Comparison of ENCODE assay signal across 11 cellular contexts in the genomic region with DNA sequence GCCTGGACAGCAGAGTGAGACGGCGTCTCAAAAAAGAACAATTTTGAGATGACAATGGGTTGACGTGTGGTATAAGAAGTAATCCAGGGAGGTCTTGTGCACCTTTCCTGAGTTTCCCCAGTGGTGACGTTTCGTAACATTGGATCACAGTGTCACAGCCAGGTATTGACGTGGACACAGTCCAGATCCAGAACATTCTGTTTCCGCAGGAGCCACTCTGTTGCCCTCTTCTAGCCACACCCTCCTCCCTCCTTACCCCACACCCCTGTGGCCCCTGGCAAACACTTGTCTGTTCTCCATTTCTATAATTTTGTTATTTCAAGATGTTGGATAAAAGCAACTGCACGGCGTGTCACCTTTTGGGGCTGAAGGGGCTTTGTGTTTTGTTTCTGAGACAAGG. TPM values are rescaled to one million over a fixed set of nuclear protein-coding genes. Genes with fewer than 3 reads are reported as not detected.
A peak's percentile ranks its signal among the peaks of the same experiment; 100 is the strongest.
DNase-seq lines count a peak whose midpoint lies in the region; ATAC-seq and TF ChIP-seq lines count a peak whose summit lies in the region.
"Had no signal": no experiment of that assay in that cellular context is flagged by ENCODE, and none has a peak within 500 bp of the region (broad histone marks: within the 10 kb centered on the region; RNA-seq: fewer than 3 reads in every experiment).

No MANE protein-coding gene starts in this region.

- no peak for TF ChIP-seq CTCF in HFFc6 (IDR thresholded peaks at IDR 0.05)
- no peak for TF ChIP-seq CTCF in mammary epithelial cell (conservative IDR thresholded peaks at IDR 0.05 in 1 of 2, IDR thresholded peaks at IDR 0.05 in 1 of 2; ENCODE audit: extremely low read depth in 1 of 2, insufficient read depth in 1 of 2, low read depth in 1 of 2, low read length in 2 of 2)

- H3K27me3 Mint-ChIP-seq in HFFc6 (ENCODE audit: insufficient read depth): no peaks in the 10 kb centered on the region; the same call in none of the 2 replicates
- H3K27me3 Mint-ChIP-seq in activated T-helper 17 cell treated with anti-CD3 and anti-CD28 coated beads, Interleukin-2, amount 50 U/mL, for 72 hours: no peaks in the 10 kb centered on the region
- H3K27me3 Mint-ChIP-seq: T-cell had no signal

- 86% methylated on average over 8 of the region's 9 CpGs for WGBS in mammary epithelial cell (ENCODE audit: low coverage, missing lambda C conversion rate)
- WGBS in mesenchymal stem cell: 98% methylated on average over 8 of the region's 9 CpGs

- H3K4me1 Mint-ChIP-seq in HFFc6 (ENCODE audit: low read depth): peaks cover 35% of the 10 kb centered on the region
- peaks cover 6% of the 10 kb centered on the region for H3K4me1 Mint-ChIP-seq in activated T-helper 17 cell treated with anti-CD3 and anti-CD28 coated beads, Interleukin-2, amount 50 U/mL, for 72 hours

- H4K8ac ChIP-seq in mesenchymal stem cell (ENCODE audit: low read length): peak overlapping the region; percentile 97

- no peak overlapping the region for H3K14ac ChIP-seq in mesenchymal stem cell (ENCODE audit: low read length in 2 of 2)

- intact Hi-C loops in mammary epithelial cell (cut with micrococcal nuclease) (no loop called here), head of caudate nucleus (cut with DNase I) (no loop called here)

- no peak for ATAC-seq in activated T-helper 17 cell treated with anti-CD3 and anti-CD28 coated beads, Interleukin-2, amount 50 U/mL, for 72 hours (replicated peaks)
- ATAC-seq: natural killer cell, T-cell had no signal

- dilution Hi-C loops in mammary epithelial cell (cut with HindIII; ENCODE audit: low sequenced_read_pairs): no loop called here

- H3K4me1 ChIP-seq in mammary epithelial cell (ENCODE audit: insufficient read depth, low read length) (peaks cover 15% of the 10 kb centered on the region), mesenchymal stem cell (ENCODE audit: control insufficient read depth, insufficient read depth, low read depth, low read length) (peaks cover 17% of the 10 kb centered on the region), subcutaneous abdominal adipose tissue (ENCODE audit: control insufficient read depth in 5 of 5, insufficient read depth in 5 of 5, low read length in 5 of 5) (peaks cover 0 to 7% (median 3%) of the 10 kb centered on the region in 5 donors)

- H3K27ac ChIP-seq in mammary epithelial cell (ENCODE audit: insufficient read depth, low read depth, low read length) (peak overlapping the region; percentile 16), mesenchymal stem cell (ENCODE audit: low read length, poor library complexity, severe bottlenecking) (peak overlapping the region; percentile 88), subcutaneous abdominal adipose tissue (ENCODE audit: low read depth, low read length) (peak overlapping the region; percentile 30)

- H3K4me2 ChIP-seq in mammary epithelial cell (ENCODE audit: insufficient read depth, low read depth, low read length): no peak overlapping the region
- no peak overlapping the region for H3K4me2 ChIP-seq in mesenchymal stem cell (ENCODE audit: low read length, poor library complexity, severe bottlenecking)

- H3K79me2 ChIP-seq in mammary epithelial cell (ENCODE audit: insufficient read depth, low read length): no peaks in the 10 kb centered on the region

- CTCF ChIA-PET in mammary epithelial cell (lab: Charles Lee; ENCODE audit: low non-redundant PET): no interaction called here

- no peaks in the 10 kb centered on the region for H3K36me3 Mint-ChIP-seq in HFFc6 (ENCODE audit: low read depth)
- no peaks in the 10 kb centered on the region for H3K36me3 Mint-ChIP-seq in activated T-helper 17 cell treated with anti-CD3 and anti-CD28 coated beads, Interleukin-2, amount 50 U/mL, for 72 hours (ENCODE audit: low read depth)
- H3K36me3 Mint-ChIP-seq: natural killer cell, T-cell had no signal

- H3K79me1 ChIP-seq in mesenchymal stem cell (replicated peaks; ENCODE audit: low read length, poor library complexity, severe bottlenecking): no peaks in the 10 kb centered on the region

- H3K18ac ChIP-seq in mesenchymal stem cell (ENCODE audit: low read depth in 1 of 2, low read length in 2 of 2): peak overlapping the region; percentile 70 to 84

- peak overlapping the region; percentile 75 to 90 for H2BK12ac ChIP-seq in mesenchymal stem cell (ENCODE audit: low read length in 2 of 2)

- H3K36me3 ChIP-seq in mammary epithelial cell (ENCODE audit: insufficient read depth, low read length): no peaks in the 10 kb centered on the region
- H3K36me3 ChIP-seq in mesenchymal stem cell (ENCODE audit: control insufficient read depth in 1 of 2, insufficient read depth in 2 of 2, low read depth in 1 of 2, low read length in 2 of 2): no peaks in the 10 kb centered on the region
- H3K36me3 ChIP-seq in subcutaneous abdominal adipose tissue (ENCODE audit: control insufficient read depth in 5 of 5, insufficient read depth in 5 of 5, low read length in 5 of 5): no peaks in the 10 kb centered on the region

- no peak overlapping the region for H2BK5ac ChIP-seq in mesenchymal stem cell (ENCODE audit: low read depth, low read length, poor library complexity, severe bottlenecking)

- H3K27me3 ChIP-seq in mammary epithelial cell (ENCODE audit: insufficient read depth, low read length) (no peaks in the 10 kb centered on the region), mesenchymal stem cell (ENCODE audit: control insufficient read depth in 1 of 2, insufficient read depth in 1 of 2, low read length in 2 of 2) (no peaks in the 10 kb centered on the region), subcutaneous abdominal adipose tissue (ENCODE audit: control insufficient read depth in 5 of 5, insufficient read depth in 4 of 5, low read length in 5 of 5) (no peaks in the 10 kb centered on the region)

- H3K23ac ChIP-seq in mesenchymal stem cell (ENCODE audit: low read length in 2 of 2): no peak overlapping the region

- H3K27ac Mint-ChIP-seq in HFFc6: peak overlapping the region; percentile 98
- H3K27ac Mint-ChIP-seq in activated T-helper 17 cell treated with anti-CD3 and anti-CD28 coated beads, Interleukin-2, amount 50 U/mL, for 72 hours: no peak overlapping the region
- H3K27ac Mint-ChIP-seq: natural killer cell, T-cell had no signal

- no peaks in the 10 kb centered on the region for H4K20me1 ChIP-seq in mammary epithelial cell (ENCODE audit: insufficient read depth, low read length)

- in situ Hi-C loops in mammary epithelial cell (cut with MboI; ENCODE audit: low sequenced_read_pairs in 2 of 2): no loop called here

- H2BK15ac ChIP-seq in mesenchymal stem cell (ENCODE audit: low read depth, poor library complexity, severe bottlenecking): peak overlapping the region; percentile 55

- peak overlapping the region; percentile 19 to 24 for H3K4ac ChIP-seq in mesenchymal stem cell (ENCODE audit: low read depth in 1 of 2, low read length in 2 of 2)

- H4K91ac ChIP-seq in mesenchymal stem cell (ENCODE audit: low read length): peak overlapping the region; percentile 70

- H3K9ac ChIP-seq in mammary epithelial cell (ENCODE audit: insufficient read depth, low read length): no peak overlapping the region
- H3K9ac ChIP-seq in mesenchymal stem cell (ENCODE audit: low read length): peak overlapping the region; percentile 81
- no peak overlapping the region for H3K9ac ChIP-seq in subcutaneous abdominal adipose tissue (ENCODE audit: low read length in 5 of 5)

- no peaks in the 10 kb centered on the region for H3K9me3 Mint-ChIP-seq in HFFc6
- no peaks in the 10 kb centered on the region for H3K9me3 Mint-ChIP-seq in activated T-helper 17 cell treated with anti-CD3 and anti-CD28 coated beads, Interleukin-2, amount 50 U/mL, for 72 hours
- H3K9me3 Mint-ChIP-seq: natural killer cell, T-cell had no signal

- H3K9me3 ChIP-seq in mammary epithelial cell (replicated peaks; ENCODE audit: insufficient read depth, low read length): no peaks in the 10 kb centered on the region
- H3K9me3 ChIP-seq in mesenchymal stem cell (ENCODE audit: control insufficient read depth, low read length): no peaks in the 10 kb centered on the region
- H3K9me3 ChIP-seq in subcutaneous abdominal adipose tissue (ENCODE audit: control insufficient read depth in 5 of 5, low read length in 5 of 5): no peaks in the 10 kb centered on the region

- H2BK120ac ChIP-seq in mesenchymal stem cell (ENCODE audit: low read depth, low read length): peak overlapping the region; percentile 64

- DNase-seq in HFFc6 (no peak), mammary epithelial cell (no peak), mesenchymal stem cell (no peak), NCI-H1417 treated with DMSO at 0.1 percent for 48 hours (lab: John Stamatoyannopoulos, UW) (no peak), head of caudate nucleus (no peak)
- DNase-seq in stimulated activated CD4-positive, alpha-beta T cell treated with anti-CD3 and anti-CD28 coated beads, Interleukin-2, amount 100 ng/mL, for 24 hours: no peak
- DNase-seq: natural killer cell; stimulated activated CD4-positive, alpha-beta T cell treated with anti-CD3 and anti-CD28 coated beads, Interleukin-4, amount 100 ng/mL, for 4 hours; T-cell had no signal

- H3K4me3 ChIP-seq in mammary epithelial cell (replicated peaks in 1 of 3; ENCODE audit: insufficient read depth in 1 of 3, low read depth in 2 of 3, low read length in 3 of 3) (no peak overlapping the region), mesenchymal stem cell (ENCODE audit: insufficient read depth in 1 of 2, low read depth in 1 of 2, low read length in 2 of 2) (no peak overlapping the region), subcutaneous abdominal adipose tissue (ENCODE audit: low read depth in 1 of 5, low read length in 5 of 5) (no peak overlapping the region)

- H2AK5ac ChIP-seq in mesenchymal stem cell (ENCODE audit: low read length, severe bottlenecking): peak overlapping the region; percentile 85

- H2AFZ ChIP-seq in mammary epithelial cell (ENCODE audit: low read depth, low read length) (peak overlapping the region; percentile 36), mesenchymal stem cell (ENCODE audit: low read depth, low read length) (no peak overlapping the region)

- no peak overlapping the region for H3K4me3 Mint-ChIP-seq in HFFc6
- no peak overlapping the region for H3K4me3 Mint-ChIP-seq in activated T-helper 17 cell treated with anti-CD3 and anti-CD28 coated beads, Interleukin-2, amount 50 U/mL, for 72 hours
- H3K4me3 Mint-ChIP-seq: natural killer cell, T-cell had no signal

- BruUV-seq in mammary epithelial cell (replicated peaks; lab: Mats Ljungman, UMichigan): no TSS peak

RNA-seq across cellular contexts. Expression of a gene that starts 6.5 kb away (rescaled TPM):
- 10 to 100 TPM; 24.1 to 29.4 (median 27.7) TPM for total RNA-seq in HFFc6 (2021; fragmentation: NEBNext Ultra II Directional; extraction: Animal tissue kit (Norgen Biotek cat#: 25700))
- total RNA-seq in mammary epithelial cell: 10 to 100 TPM; 36.3 to 37.3 TPM
- 18.3 TPM for polyA plus RNA-seq in mammary epithelial cell
- polyA minus RNA-seq in mammary epithelial cell: 113 TPM
- 17.2 TPM for polyA plus RNA-seq in mesenchymal stem cell (2013, experiment 1 of 2)
- polyA plus RNA-seq in mesenchymal stem cell (2013, experiment 2 of 2): 17.3 TPM
- total RNA-seq in activated T-helper 17 cell treated with anti-CD3 and anti-CD28 coated beads, Interleukin-2, amount 50 U/mL, for 72 hours: 10 to 100 TPM; 48.5 to 72.8 TPM

Comparison
In these comparisons a context has a peak if more than half of its experiments do, and no peak if none do; other contexts are left out.
1. H3K27ac ChIP-seq: peak in every context shown above with its lines; median percentile 88 in mesenchymal stem cell; 30 in subcutaneous abdominal adipose tissue; 16 in mammary epithelial cell.